ENCODE assay signal across 1 cellular context in the genomic region with DNA sequence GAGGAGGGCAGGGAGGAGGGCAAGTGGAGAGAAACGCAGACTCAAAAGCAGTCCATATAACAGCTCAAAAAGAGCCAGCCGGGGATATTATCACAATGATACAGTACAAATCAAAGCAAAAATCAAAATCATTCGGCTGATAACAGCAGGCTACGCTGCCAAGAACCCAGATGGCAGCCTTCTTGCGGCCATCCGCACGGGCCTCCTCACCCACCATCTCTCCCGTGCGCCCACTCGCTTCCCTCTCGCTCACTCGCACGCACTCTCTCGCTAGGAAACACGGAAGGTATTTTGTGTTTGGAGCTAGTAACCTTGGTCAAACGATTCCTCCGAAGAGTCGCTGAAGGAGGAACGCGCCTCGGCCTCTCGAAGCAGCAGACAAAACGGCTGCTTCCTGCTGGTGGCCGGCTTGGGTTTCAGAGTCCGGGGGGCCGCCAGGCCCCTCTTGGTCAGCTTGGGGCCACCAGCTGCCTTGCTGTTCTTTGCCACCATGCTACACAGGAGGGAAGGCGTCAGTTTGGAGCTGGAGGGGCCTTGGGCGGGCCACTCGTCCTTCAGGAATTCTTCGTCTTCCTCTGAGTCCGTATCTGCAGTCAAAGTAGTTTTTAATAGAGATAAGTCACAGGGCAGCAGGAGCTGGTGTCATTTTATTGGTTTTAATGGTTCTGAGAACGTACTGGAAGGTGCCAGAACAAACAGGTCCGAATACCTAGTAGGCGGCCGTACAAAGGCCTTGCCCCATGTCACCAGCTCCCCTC.
TF ChIP-seq lines count a peak whose summit lies in the region.

No MANE protein-coding gene starts in this region.

TF ChIP-seq in HepG2, 621 proteins besides CTCF, POLR2A, EP300 and RAD21 (continued from another document):
- TF ChIP-seq, protein P1, sequence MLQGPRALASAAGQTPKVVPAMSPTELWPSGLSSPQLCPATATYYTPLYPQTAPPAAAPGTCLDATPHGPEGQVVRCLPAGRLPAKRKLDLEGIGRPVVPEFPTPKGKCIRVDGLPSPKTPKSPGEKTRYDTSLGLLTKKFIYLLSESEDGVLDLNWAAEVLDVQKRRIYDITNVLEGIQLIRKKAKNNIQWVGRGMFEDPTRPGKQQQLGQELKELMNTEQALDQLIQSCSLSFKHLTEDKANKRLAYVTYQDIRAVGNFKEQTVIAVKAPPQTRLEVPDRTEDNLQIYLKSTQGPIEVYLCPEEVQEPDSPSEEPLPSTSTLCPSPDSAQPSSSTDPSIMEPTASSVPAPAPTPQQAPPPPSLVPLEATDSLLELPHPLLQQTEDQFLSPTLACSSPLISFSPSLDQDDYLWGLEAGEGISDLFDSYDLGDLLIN (CRISPR knock-in tag; IDR thresholded peaks at IDR 0.05; ENCODE audit: borderline replicate concordance): no peak
- TF ChIP-seq, protein P2, sequence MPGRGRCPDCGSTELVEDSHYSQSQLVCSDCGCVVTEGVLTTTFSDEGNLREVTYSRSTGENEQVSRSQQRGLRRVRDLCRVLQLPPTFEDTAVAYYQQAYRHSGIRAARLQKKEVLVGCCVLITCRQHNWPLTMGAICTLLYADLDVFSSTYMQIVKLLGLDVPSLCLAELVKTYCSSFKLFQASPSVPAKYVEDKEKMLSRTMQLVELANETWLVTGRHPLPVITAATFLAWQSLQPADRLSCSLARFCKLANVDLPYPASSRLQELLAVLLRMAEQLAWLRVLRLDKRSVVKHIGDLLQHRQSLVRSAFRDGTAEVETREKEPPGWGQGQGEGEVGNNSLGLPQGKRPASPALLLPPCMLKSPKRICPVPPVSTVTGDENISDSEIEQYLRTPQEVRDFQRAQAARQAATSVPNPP (CRISPR knock-in tag; IDR thresholded peaks at IDR 0.05): no peak
- TF ChIP-seq ZNF224 (CRISPR knock-in tag; IDR thresholded peaks at IDR 0.05) (no peak), KMT2B (CRISPR knock-in tag; IDR thresholded peaks at IDR 0.05) (no peak), NR1H2 (CRISPR knock-in tag; IDR thresholded peaks at IDR 0.05; ENCODE audit: borderline replicate concordance, low read depth) (no peak), FIP1L1 (IDR thresholded peaks at IDR 0.05; ENCODE audit: borderline replicate concordance, insufficient read depth, low read depth, low read length) (no peak)
- TF ChIP-seq, protein P3, sequence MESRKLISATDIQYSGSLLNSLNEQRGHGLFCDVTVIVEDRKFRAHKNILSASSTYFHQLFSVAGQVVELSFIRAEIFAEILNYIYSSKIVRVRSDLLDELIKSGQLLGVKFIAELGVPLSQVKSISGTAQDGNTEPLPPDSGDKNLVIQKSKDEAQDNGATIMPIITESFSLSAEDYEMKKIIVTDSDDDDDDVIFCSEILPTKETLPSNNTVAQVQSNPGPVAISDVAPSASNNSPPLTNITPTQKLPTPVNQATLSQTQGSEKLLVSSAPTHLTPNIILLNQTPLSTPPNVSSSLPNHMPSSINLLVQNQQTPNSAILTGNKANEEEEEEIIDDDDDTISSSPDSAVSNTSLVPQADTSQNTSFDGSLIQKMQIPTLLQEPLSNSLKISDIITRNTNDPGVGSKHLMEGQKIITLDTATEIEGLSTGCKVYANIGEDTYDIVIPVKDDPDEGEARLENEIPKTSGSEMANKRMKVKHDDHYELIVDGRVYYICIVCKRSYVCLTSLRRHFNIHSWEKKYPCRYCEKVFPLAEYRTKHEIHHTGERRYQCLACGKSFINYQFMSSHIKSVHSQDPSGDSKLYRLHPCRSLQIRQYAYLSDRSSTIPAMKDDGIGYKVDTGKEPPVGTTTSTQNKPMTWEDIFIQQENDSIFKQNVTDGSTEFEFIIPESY (CRISPR knock-in tag; IDR thresholded peaks at IDR 0.05): no peak
- TF ChIP-seq, protein P4, sequence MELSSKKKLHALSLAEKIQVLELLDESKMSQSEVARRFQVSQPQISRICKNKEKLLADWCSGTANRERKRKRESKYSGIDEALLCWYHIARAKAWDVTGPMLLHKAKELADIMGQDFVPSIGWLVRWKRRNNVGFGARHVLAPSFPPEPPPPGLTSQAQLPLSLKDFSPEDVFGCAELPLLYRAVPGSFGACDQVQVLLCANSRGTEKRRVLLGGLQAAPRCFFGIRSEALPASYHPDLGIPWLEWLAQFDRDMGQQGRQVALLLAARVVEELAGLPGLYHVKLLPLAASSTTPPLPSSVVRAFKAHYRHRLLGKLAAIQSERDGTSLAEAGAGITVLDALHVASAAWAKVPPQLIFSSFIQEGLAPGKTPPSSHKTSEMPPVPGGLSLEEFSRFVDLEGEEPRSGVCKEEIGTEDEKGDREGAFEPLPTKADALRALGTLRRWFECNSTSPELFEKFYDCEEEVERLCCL (CRISPR knock-in tag; IDR thresholded peaks at IDR 0.05; ENCODE audit: borderline replicate concordance): no peak
- TF ChIP-seq, protein P5, sequence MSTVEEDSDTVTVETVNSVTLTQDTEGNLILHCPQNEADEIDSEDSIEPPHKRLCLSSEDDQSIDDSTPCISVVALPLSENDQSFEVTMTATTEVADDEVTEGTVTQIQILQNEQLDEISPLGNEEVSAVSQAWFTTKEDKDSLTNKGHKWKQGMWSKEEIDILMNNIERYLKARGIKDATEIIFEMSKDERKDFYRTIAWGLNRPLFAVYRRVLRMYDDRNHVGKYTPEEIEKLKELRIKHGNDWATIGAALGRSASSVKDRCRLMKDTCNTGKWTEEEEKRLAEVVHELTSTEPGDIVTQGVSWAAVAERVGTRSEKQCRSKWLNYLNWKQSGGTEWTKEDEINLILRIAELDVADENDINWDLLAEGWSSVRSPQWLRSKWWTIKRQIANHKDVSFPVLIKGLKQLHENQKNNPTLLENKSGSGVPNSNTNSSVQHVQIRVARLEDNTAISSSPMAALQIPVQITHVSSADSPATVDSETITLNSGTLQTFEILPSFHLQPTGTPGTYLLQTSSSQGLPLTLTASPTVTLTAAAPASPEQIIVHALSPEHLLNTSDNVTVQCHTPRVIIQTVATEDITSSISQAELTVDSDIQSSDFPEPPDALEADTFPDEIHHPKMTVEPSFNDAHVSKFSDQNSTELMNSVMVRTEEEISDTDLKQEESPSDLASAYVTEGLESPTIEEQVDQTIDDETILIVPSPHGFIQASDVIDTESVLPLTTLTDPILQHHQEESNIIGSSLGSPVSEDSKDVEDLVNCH (CRISPR knock-in tag; IDR thresholded peaks at IDR 0.05): no peak
- TF ChIP-seq, protein P6, sequence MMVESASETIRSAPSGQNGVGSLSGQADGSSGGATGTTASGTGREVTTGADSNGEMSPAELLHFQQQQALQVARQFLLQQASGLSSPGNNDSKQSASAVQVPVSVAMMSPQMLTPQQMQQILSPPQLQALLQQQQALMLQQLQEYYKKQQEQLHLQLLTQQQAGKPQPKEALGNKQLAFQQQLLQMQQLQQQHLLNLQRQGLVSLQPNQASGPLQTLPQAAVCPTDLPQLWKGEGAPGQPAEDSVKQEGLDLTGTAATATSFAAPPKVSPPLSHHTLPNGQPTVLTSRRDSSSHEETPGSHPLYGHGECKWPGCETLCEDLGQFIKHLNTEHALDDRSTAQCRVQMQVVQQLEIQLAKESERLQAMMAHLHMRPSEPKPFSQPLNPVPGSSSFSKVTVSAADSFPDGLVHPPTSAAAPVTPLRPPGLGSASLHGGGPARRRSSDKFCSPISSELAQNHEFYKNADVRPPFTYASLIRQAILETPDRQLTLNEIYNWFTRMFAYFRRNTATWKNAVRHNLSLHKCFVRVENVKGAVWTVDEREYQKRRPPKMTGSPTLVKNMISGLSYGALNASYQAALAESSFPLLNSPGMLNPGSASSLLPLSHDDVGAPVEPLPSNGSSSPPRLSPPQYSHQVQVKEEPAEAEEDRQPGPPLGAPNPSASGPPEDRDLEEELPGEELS (CRISPR knock-in tag; IDR thresholded peaks at IDR 0.05): no peak
- TF ChIP-seq, protein P7, sequence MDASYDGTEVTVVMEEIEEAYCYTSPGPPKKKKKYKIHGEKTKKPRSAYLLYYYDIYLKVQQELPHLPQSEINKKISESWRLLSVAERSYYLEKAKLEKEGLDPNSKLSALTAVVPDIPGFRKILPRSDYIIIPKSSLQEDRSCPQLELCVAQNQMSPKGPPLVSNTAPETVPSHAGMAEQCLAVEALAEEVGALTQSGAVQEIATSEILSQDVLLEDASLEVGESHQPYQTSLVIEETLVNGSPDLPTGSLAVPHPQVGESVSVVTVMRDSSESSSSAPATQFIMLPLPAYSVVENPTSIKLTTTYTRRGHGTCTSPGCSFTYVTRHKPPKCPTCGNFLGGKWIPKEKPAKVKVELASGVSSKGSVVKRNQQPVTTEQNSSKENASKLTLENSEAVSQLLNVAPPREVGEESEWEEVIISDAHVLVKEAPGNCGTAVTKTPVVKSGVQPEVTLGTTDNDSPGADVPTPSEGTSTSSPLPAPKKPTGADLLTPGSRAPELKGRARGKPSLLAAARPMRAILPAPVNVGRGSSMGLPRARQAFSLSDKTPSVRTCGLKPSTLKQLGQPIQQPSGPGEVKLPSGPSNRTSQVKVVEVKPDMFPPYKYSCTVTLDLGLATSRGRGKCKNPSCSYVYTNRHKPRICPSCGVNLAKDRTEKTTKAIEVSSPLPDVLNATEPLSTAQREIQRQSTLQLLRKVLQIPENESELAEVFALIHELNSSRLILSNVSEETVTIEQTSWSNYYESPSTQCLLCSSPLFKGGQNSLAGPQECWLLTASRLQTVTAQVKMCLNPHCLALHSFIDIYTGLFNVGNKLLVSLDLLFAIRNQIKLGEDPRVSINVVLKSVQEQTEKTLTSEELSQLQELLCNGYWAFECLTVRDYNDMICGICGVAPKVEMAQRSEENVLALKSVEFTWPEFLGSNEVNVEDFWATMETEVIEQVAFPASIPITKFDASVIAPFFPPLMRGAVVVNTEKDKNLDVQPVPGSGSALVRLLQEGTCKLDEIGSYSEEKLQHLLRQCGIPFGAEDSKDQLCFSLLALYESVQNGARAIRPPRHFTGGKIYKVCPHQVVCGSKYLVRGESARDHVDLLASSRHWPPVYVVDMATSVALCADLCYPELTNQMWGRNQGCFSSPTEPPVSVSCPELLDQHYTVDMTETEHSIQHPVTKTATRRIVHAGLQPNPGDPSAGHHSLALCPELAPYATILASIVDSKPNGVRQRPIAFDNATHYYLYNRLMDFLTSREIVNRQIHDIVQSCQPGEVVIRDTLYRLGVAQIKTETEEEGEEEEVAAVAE (CRISPR knock-in tag; IDR thresholded peaks at IDR 0.05; ENCODE audit: borderline replicate concordance): no peak
